Comparison of ENCODE assay signal across 8 cellular contexts in genomic region chr16:67428146-67428731, GRCh38. TPM values are rescaled to one million over a fixed set of nuclear protein-coding genes. Genes with fewer than 3 reads are reported as not detected.
DNase-seq lines count a peak whose midpoint lies in the region; ATAC-seq, FAIRE-seq and TF ChIP-seq lines count a peak whose summit lies in the region.

No MANE protein-coding gene starts in this region.

- peak; percentile 99 for TF ChIP-seq RAD21 in HepG2 (CRISPR knock-in tag; IDR thresholded peaks at IDR 0.05)

- no peaks in the 10 kb centered on the region for H4K20me1 ChIP-seq in HepG2 (ENCODE audit: insufficient read depth, low read length)

- intact Hi-C loops in HepG2 (cut with micrococcal nuclease; ENCODE audit: unreplicated experiment), result loop anchor here (1.0 to 5.0 kb wide), 3 partner anchors 18 to 54 kb away; partner anchors contain the start of genes AGRP and ATP6V0D1

- H3K9ac ChIP-seq in HepG2 (ENCODE audit: insufficient read depth, low read depth, low read length), result peak overlapping the region; percentile 76

- in situ Hi-C loops in HepG2 (cut with HindIII; ENCODE audit: extremely low pct_ligation_motif_present, low pct_unique_long_range_greater_than_20kb), result no loop called here

- no peaks in the 10 kb centered on the region for H3K79me2 ChIP-seq in HepG2 (ENCODE audit: insufficient read depth, low read length)

- peak overlapping the region; percentile 88 for H3K4me2 ChIP-seq in HepG2 (ENCODE audit: low read depth, low read length)

- TF ChIP-seq CTCF in AG04449 (IDR thresholded peaks at IDR 0.05; ENCODE audit: insufficient read depth, low read length, missing control alignments) (peak; percentile 92), HepG2 (CRISPR knock-in tag; IDR thresholded peaks at IDR 0.05) (peak; percentile 99)

- H3K4me3 ChIP-seq in AG04449 (ENCODE audit: low read depth, low read length), result no peak overlapping the region
- peak overlapping the region in 1 of 3 experiments; percentile 22; a peak in 1 of 6 replicates for H3K4me3 ChIP-seq in HepG2 (replicated peaks in 1 of 3; ENCODE audit: insufficient read depth in 1 of 3, low read depth in 2 of 3, low read length in 3 of 3)

- H2AFZ ChIP-seq in HepG2 (ENCODE audit: low read length), result no peak overlapping the region

- peaks cover 4 to 32% of the 10 kb centered on the region in 2 experiments; a peak in 4 of 5 replicates for H3K27me3 ChIP-seq in HepG2 (ENCODE audit: control insufficient read depth in 1 of 2, insufficient read depth in 2 of 2, low read length in 2 of 2)

- peak in 1 of 2 experiments; percentile 26; a peak in 2 of 4 replicates for TF ChIP-seq POLR2A in HepG2 (IDR thresholded peaks at IDR 0.05; ENCODE audit: insufficient read depth in 1 of 2, low read depth in 2 of 2, low read length in 2 of 2)

- DNase-seq in AG04449 (ENCODE audit: low read depth, low spot score), result no peak
- DNase-seq in GM18507 (ENCODE audit: extremely low spot score, insufficient read length, low read depth), result peak; percentile 52
- peak; percentile 76 for DNase-seq in NCI-H2171 treated with DMSO at 0.1 percent for 48 hours (lab: John Stamatoyannopoulos, UW)
- peak; percentile 54 for DNase-seq in activated CD4-positive, CD25-positive, alpha-beta regulatory T cell treated with anti-CD3 and anti-CD28 coated beads, Interleukin-2, amount 50 U/mL, for 72 hours
- DNase-seq in cerebellar cortex (ENCODE audit: low spot score), result peak; percentile 85
- peak; percentile 81 for DNase-seq in HepG2 (ENCODE audit: low spot score)
- peak; percentile 23 to 41 (median 40) for DNase-seq in stimulated activated CD4-positive, alpha-beta T cell treated with anti-CD3 and anti-CD28 coated beads, TNF-alpha, amount 100 ng/mL, for 48 hours (ENCODE audit: low read depth in 3 of 3)

- no peaks in the 10 kb centered on the region for H3K9me3 ChIP-seq in HepG2 (ENCODE audit: low read length)

- 25% methylated on average over 4 of the region's 11 CpGs for WGBS in HepG2 (ENCODE audit: low lambda C conversion rate)

- TF ChIP-seq EP300 in HepG2 (IDR thresholded peaks at IDR 0.05; ENCODE audit: low read depth in 2 of 2, low read length in 2 of 2), result no peak
- TF ChIP-seq EP300 in HepG2 (CRISPR knock-in tag; IDR thresholded peaks at IDR 0.05; ENCODE audit: borderline replicate concordance), result no peak

- H3K36me3 ChIP-seq in HepG2 (replicated peaks in 1 of 2; ENCODE audit: control insufficient read depth in 1 of 2, insufficient read depth in 2 of 2, low read length in 2 of 2), result no peaks in the 10 kb centered on the region

- peak; percentile 74 for ATAC-seq in HepG2
- no peak for ATAC-seq in GM21423 (IDR thresholded peaks at IDR 0.05; ENCODE audit: unreplicated experiment)

- H3K27ac ChIP-seq in HepG2 (ENCODE audit: extremely low read length, insufficient read depth, low read length), result peak overlapping the region; percentile 32

- FAIRE-seq in GM18507 (lab: Jason Lieb, UNC), result peak; percentile 36
- FAIRE-seq in HepG2 (lab: Jason Lieb, UNC), result peak; percentile 77

- POLR2A ChIA-PET in AG04449 (lab: Yijun Ruan, JAX), result no interaction called here
- POLR2A ChIA-PET in HepG2 (lab: Yijun Ruan, JAX), result interaction anchor here (1.2 to 3.1 kb wide), 7 partner anchors 10 to 168 kb away, joined by 3 to 39 read pairs (median 7); partner anchors contain the start of gene ATP6V0D1

- BruUV-seq in HepG2 (replicated peaks; lab: Mats Ljungman, UMichigan), result no TSS peak

- peaks cover 52% of the 10 kb centered on the region for H3K4me1 ChIP-seq in HepG2 (ENCODE audit: insufficient read depth, low read length)

- CTCF ChIA-PET in AG04449 (lab: Yijun Ruan, JAX) (interaction anchor here (0.6 to 9.7 kb wide), 32 partner anchors 9 to 196 kb away, joined by 3 to 154 read pairs (median 6); partner anchors contain the start of genes ATP6V0D1, TPPP3 and ZDHHC1), HepG2 (lab: Yijun Ruan, JAX; ENCODE audit: low intra/inter-chr PET ratio, low total read pairs) (interaction anchor here (1.0 to 6.5 kb wide), 5 partner anchors 19 to 149 kb away, joined by 3 to 98 read pairs (median 6); partner anchors contain the start of gene PLEKHG4)

RNA-seq across cellular contexts. Expression of gene HSD11B2, which starts 2.7 kb away (rescaled TPM):
- total RNA-seq in HepG2 (2016; rRNA removed; fragmentation: Illumina TruSeq; extraction: Trizol), result 6.7 and 13.6 TPM in 2 replicates
- 3.9 and 4.1 TPM in 2 replicates for total RNA-seq in HepG2 (2016; cell fraction: cytosol; rRNA removed; fragmentation: Illumina TruSeq; extraction: Trizol; ENCODE audit: low read depth)
- 5.4 and 13.4 TPM in 2 replicates for total RNA-seq in HepG2 (2016; cell fraction: insoluble cytoplasmic fraction; rRNA removed; fragmentation: Illumina TruSeq; extraction: Trizol)
- total RNA-seq in HepG2 (2016; cell fraction: membrane; rRNA removed; fragmentation: Illumina TruSeq; extraction: Trizol), result 8.8 TPM in 2 replicates
- 14.6 and 15.0 TPM in 2 replicates for total RNA-seq in HepG2 (2016; cell fraction: nucleus; rRNA removed; fragmentation: Illumina TruSeq; extraction: Trizol)
- polyA plus RNA-seq in HepG2 (2011; rRNA removed), result 8.9 and 11.9 TPM in 2 replicates
- polyA plus RNA-seq in HepG2 (2011; cell fraction: cytosol; rRNA removed), result 5.3 and 6.3 TPM in 2 replicates
- polyA plus RNA-seq in HepG2 (2011; cell fraction: nucleus; rRNA removed), result 34.2 and 34.3 TPM in 2 replicates
- polyA plus RNA-seq in HepG2 (2012), result 8.4 and 11.0 TPM in 2 replicates
- 6.5 and 9.3 TPM in 2 replicates for polyA plus RNA-seq in HepG2 (2016; cell fraction: cytosol; fragmentation: Illumina TruSeq; extraction: Trizol; ENCODE audit: low read depth)
- polyA plus RNA-seq in HepG2 (2016; cell fraction: insoluble cytoplasmic fraction; fragmentation: Illumina TruSeq; extraction: Trizol; ENCODE audit: low read depth), result 11.1 and 13.3 TPM in 2 replicates
- polyA plus RNA-seq in HepG2 (2016; cell fraction: membrane; fragmentation: Illumina TruSeq; extraction: Trizol; ENCODE audit: low read depth), result 11.3 and 12.9 TPM in 2 replicates
- polyA plus RNA-seq in HepG2 (2016; cell fraction: nucleus; fragmentation: Illumina TruSeq; extraction: Trizol; ENCODE audit: insufficient read depth, low read depth), result 48.6 and 52.7 TPM in 2 replicates
- polyA minus RNA-seq in HepG2 (2011; rRNA and poly(A)+ RNA removed; ENCODE audit: low replicate concordance), result 3.3 and 16.4 TPM in 2 replicates
- 4.1 and 8.5 TPM in 2 replicates for polyA minus RNA-seq in HepG2 (2011; cell fraction: cytosol; rRNA and poly(A)+ RNA removed)
- 8.7 and 11.3 TPM in 2 replicates for polyA minus RNA-seq in HepG2 (2011; cell fraction: nucleus; rRNA and poly(A)+ RNA removed)

RNA-seq across cellular contexts. Expression of gene ZDHHC1, which starts 12.0 kb away (rescaled TPM):
- 0.36 and 1.1 TPM in 2 replicates for total RNA-seq in HepG2 (2016; rRNA removed; fragmentation: Illumina TruSeq; extraction: Trizol)
- 1.6 and 1.9 TPM in 2 replicates for total RNA-seq in HepG2 (2016; cell fraction: cytosol; rRNA removed; fragmentation: Illumina TruSeq; extraction: Trizol; ENCODE audit: low read depth)
- 0.33 and 1.3 TPM in 2 replicates for total RNA-seq in HepG2 (2016; cell fraction: insoluble cytoplasmic fraction; rRNA removed; fragmentation: Illumina TruSeq; extraction: Trizol)
- 2.2 and 3.3 TPM in 2 replicates for total RNA-seq in HepG2 (2016; cell fraction: membrane; rRNA removed; fragmentation: Illumina TruSeq; extraction: Trizol)
- total RNA-seq in HepG2 (2016; cell fraction: nucleus; rRNA removed; fragmentation: Illumina TruSeq; extraction: Trizol), result 0.96 and 3.2 TPM in 2 replicates
- 0.47 and 0.51 TPM in 2 replicates for polyA plus RNA-seq in HepG2 (2011; rRNA removed)
- 0.28 and 0.60 TPM in 2 replicates for polyA plus RNA-seq in HepG2 (2011; cell fraction: cytosol; rRNA removed)
- polyA plus RNA-seq in HepG2 (2011; cell fraction: nucleus; rRNA removed), result 2.1 and 2.7 TPM in 2 replicates
- polyA plus RNA-seq in HepG2 (2012), result 0.36 and 1.0 TPM in 2 replicates
- 1.3 and 1.6 TPM in 2 replicates for polyA plus RNA-seq in HepG2 (2016; cell fraction: cytosol; fragmentation: Illumina TruSeq; extraction: Trizol; ENCODE audit: low read depth)
- polyA plus RNA-seq in HepG2 (2016; cell fraction: insoluble cytoplasmic fraction; fragmentation: Illumina TruSeq; extraction: Trizol; ENCODE audit: low read depth), result 0.35 and 0.63 TPM in 2 replicates
- polyA plus RNA-seq in HepG2 (2016; cell fraction: membrane; fragmentation: Illumina TruSeq; extraction: Trizol; ENCODE audit: low read depth), result 1.2 and 1.6 TPM in 2 replicates
- polyA plus RNA-seq in HepG2 (2016; cell fraction: nucleus; fragmentation: Illumina TruSeq; extraction: Trizol; ENCODE audit: insufficient read depth, low read depth), result 1.3 and 1.4 TPM in 2 replicates
- polyA minus RNA-seq in HepG2 (2011; rRNA and poly(A)+ RNA removed; ENCODE audit: low replicate concordance), result 1.6 and 5.9 TPM in 2 replicates
- 0.26 TPM in 1 of 2 replicates, not detected in the other for polyA minus RNA-seq in HepG2 (2011; cell fraction: cytosol; rRNA and poly(A)+ RNA removed)
- polyA minus RNA-seq in HepG2 (2011; cell fraction: nucleus; rRNA and poly(A)+ RNA removed), result 1.6 and 3.5 TPM in 2 replicates

RNA-seq across cellular contexts. Expression of gene TPPP3, which starts 34.9 kb away (rescaled TPM):
- total RNA-seq in HepG2 (2016; rRNA removed; fragmentation: Illumina TruSeq; extraction: Trizol), result 0.20 and 0.44 TPM in 2 replicates
- 0.18 TPM in 1 of 2 replicates, not detected in the other for total RNA-seq in HepG2 (2016; cell fraction: cytosol; rRNA removed; fragmentation: Illumina TruSeq; extraction: Trizol; ENCODE audit: low read depth)
- 0.50 and 0.54 TPM in 2 replicates for total RNA-seq in HepG2 (2016; cell fraction: insoluble cytoplasmic fraction; rRNA removed; fragmentation: Illumina TruSeq; extraction: Trizol)
- 0.31 TPM in 1 of 2 replicates, not detected in the other for total RNA-seq in HepG2 (2016; cell fraction: membrane; rRNA removed; fragmentation: Illumina TruSeq; extraction: Trizol)
- total RNA-seq in HepG2 (2016; cell fraction: nucleus; rRNA removed; fragmentation: Illumina TruSeq; extraction: Trizol), result 0.62 and 0.63 TPM in 2 replicates
- 0.16 TPM in 1 of 2 replicates, not detected in the other for polyA plus RNA-seq in HepG2 (2011; rRNA removed)
- 0.05 and 0.31 TPM in 2 replicates for polyA plus RNA-seq in HepG2 (2011; cell fraction: cytosol; rRNA removed)
- 0.31 and 0.50 TPM in 2 replicates for polyA plus RNA-seq in HepG2 (2011; cell fraction: nucleus; rRNA removed)
- polyA plus RNA-seq in HepG2 (2012), result 0.15 and 0.69 TPM in 2 replicates
- 0.12 TPM in 1 of 2 replicates, not detected in the other for polyA plus RNA-seq in HepG2 (2016; cell fraction: cytosol; fragmentation: Illumina TruSeq; extraction: Trizol; ENCODE audit: low read depth)
- polyA plus RNA-seq in HepG2 (2016; cell fraction: insoluble cytoplasmic fraction; fragmentation: Illumina TruSeq; extraction: Trizol; ENCODE audit: low read depth), result 0.23 and 0.32 TPM in 2 replicates
- polyA plus RNA-seq in HepG2 (2016; cell fraction: membrane; fragmentation: Illumina TruSeq; extraction: Trizol; ENCODE audit: low read depth), result not detected in 2 replicates
- polyA plus RNA-seq in HepG2 (2016; cell fraction: nucleus; fragmentation: Illumina TruSeq; extraction: Trizol; ENCODE audit: insufficient read depth, low read depth), result 0.48 and 0.55 TPM in 2 replicates
- polyA minus RNA-seq in HepG2 (2011; rRNA and poly(A)+ RNA removed; ENCODE audit: low replicate concordance), result 0.38 TPM in 1 of 2 replicates, not detected in the other
- polyA minus RNA-seq in HepG2 (2011; cell fraction: cytosol; rRNA and poly(A)+ RNA removed), result not detected in 2 replicates
- polyA minus RNA-seq in HepG2 (2011; cell fraction: nucleus; rRNA and poly(A)+ RNA removed), result 0.64 TPM in 1 of 2 replicates, not detected in the other

RNA-seq across cellular contexts. Expression of gene ATP6V0D1, which starts 52.7 kb away (rescaled TPM):
- 49.5 and 51.1 TPM in 2 replicates for total RNA-seq in HepG2 (2016; rRNA removed; fragmentation: Illumina TruSeq; extraction: Trizol)
- 13.5 and 16.0 TPM in 2 replicates for total RNA-seq in HepG2 (2016; cell fraction: cytosol; rRNA removed; fragmentation: Illumina TruSeq; extraction: Trizol; ENCODE audit: low read depth)
- 45.3 and 52.4 TPM in 2 replicates for total RNA-seq in HepG2 (2016; cell fraction: insoluble cytoplasmic fraction; rRNA removed; fragmentation: Illumina TruSeq; extraction: Trizol)
- total RNA-seq in HepG2 (2016; cell fraction: membrane; rRNA removed; fragmentation: Illumina TruSeq; extraction: Trizol), result 23.6 and 25.5 TPM in 2 replicates
- 26.3 and 30.4 TPM in 2 replicates for total RNA-seq in HepG2 (2016; cell fraction: nucleus; rRNA removed; fragmentation: Illumina TruSeq; extraction: Trizol)
- polyA plus RNA-seq in HepG2 (2011; rRNA removed), result 54.2 and 61.3 TPM in 2 replicates
- 55.2 and 57.9 TPM in 2 replicates for polyA plus RNA-seq in HepG2 (2011; cell fraction: cytosol; rRNA removed)
- 32.7 and 35.9 TPM in 2 replicates for polyA plus RNA-seq in HepG2 (2011; cell fraction: nucleus; rRNA removed)
- polyA plus RNA-seq in HepG2 (2012), result 29.3 and 41.3 TPM in 2 replicates
- 16.4 and 17.3 TPM in 2 replicates for polyA plus RNA-seq in HepG2 (2016; cell fraction: cytosol; fragmentation: Illumina TruSeq; extraction: Trizol; ENCODE audit: low read depth)
- 55.4 and 63.8 TPM in 2 replicates for polyA plus RNA-seq in HepG2 (2016; cell fraction: insoluble cytoplasmic fraction; fragmentation: Illumina TruSeq; extraction: Trizol; ENCODE audit: low read depth)
- polyA plus RNA-seq in HepG2 (2016; cell fraction: membrane; fragmentation: Illumina TruSeq; extraction: Trizol; ENCODE audit: low read depth), result 21.4 and 22.6 TPM in 2 replicates
- polyA plus RNA-seq in HepG2 (2016; cell fraction: nucleus; fragmentation: Illumina TruSeq; extraction: Trizol; ENCODE audit: insufficient read depth, low read depth), result 45.0 and 53.3 TPM in 2 replicates
- polyA minus RNA-seq in HepG2 (2011; rRNA and poly(A)+ RNA removed; ENCODE audit: low replicate concordance), result 104 and 246 TPM in 2 replicates
- polyA minus RNA-seq in HepG2 (2011; cell fraction: cytosol; rRNA and poly(A)+ RNA removed), result 37.9 and 45.0 TPM in 2 replicates
- polyA minus RNA-seq in HepG2 (2011; cell fraction: nucleus; rRNA and poly(A)+ RNA removed), result 14.7 and 19.8 TPM in 2 replicates

RNA-seq across cellular contexts. Expression of gene AGRP, which starts 55.1 kb away (rescaled TPM):
- total RNA-seq in HepG2 (2016; rRNA removed; fragmentation: Illumina TruSeq; extraction: Trizol), result not detected in 2 replicates
- total RNA-seq in HepG2 (2016; cell fraction: cytosol; rRNA removed; fragmentation: Illumina TruSeq; extraction: Trizol; ENCODE audit: low read depth), result not detected in 2 replicates
- not detected in 2 replicates for total RNA-seq in HepG2 (2016; cell fraction: insoluble cytoplasmic fraction; rRNA removed; fragmentation: Illumina TruSeq; extraction: Trizol)
- total RNA-seq in HepG2 (2016; cell fraction: membrane; rRNA removed; fragmentation: Illumina TruSeq; extraction: Trizol), result 0.28 TPM in 1 of 2 replicates, not detected in the other
- not detected in 2 replicates for total RNA-seq in HepG2 (2016; cell fraction: nucleus; rRNA removed; fragmentation: Illumina TruSeq; extraction: Trizol)
- not detected in 2 replicates for polyA plus RNA-seq in HepG2 (2011; rRNA removed)
- polyA plus RNA-seq in HepG2 (2011; cell fraction: cytosol; rRNA removed), result 0.34 TPM in 1 of 2 replicates, not detected in the other
- polyA plus RNA-seq in HepG2 (2011; cell fraction: nucleus; rRNA removed), result not detected in 2 replicates
- 0.75 TPM in 1 of 2 replicates, not detected in the other for polyA plus RNA-seq in HepG2 (2012)
- not detected in 2 replicates for polyA plus RNA-seq in HepG2 (2016; cell fraction: cytosol; fragmentation: Illumina TruSeq; extraction: Trizol; ENCODE audit: low read depth)
- polyA plus RNA-seq in HepG2 (2016; cell fraction: insoluble cytoplasmic fraction; fragmentation: Illumina TruSeq; extraction: Trizol; ENCODE audit: low read depth), result not detected in 2 replicates
- polyA plus RNA-seq in HepG2 (2016; cell fraction: membrane; fragmentation: Illumina TruSeq; extraction: Trizol; ENCODE audit: low read depth), result not detected in 2 replicates
- not detected in 2 replicates for polyA plus RNA-seq in HepG2 (2016; cell fraction: nucleus; fragmentation: Illumina TruSeq; extraction: Trizol; ENCODE audit: insufficient read depth, low read depth)
- not detected in 2 replicates for polyA minus RNA-seq in HepG2 (2011; rRNA and poly(A)+ RNA removed; ENCODE audit: low replicate concordance)
- not detected in 2 replicates for polyA minus RNA-seq in HepG2 (2011; cell fraction: cytosol; rRNA and poly(A)+ RNA removed)
- polyA minus RNA-seq in HepG2 (2011; cell fraction: nucleus; rRNA and poly(A)+ RNA removed), result not detected in 2 replicates
